In genomic region chr1:42681771-42682483, GRCh38 we compare ENCODE assay signal across 8 cellular contexts. TPM values are rescaled to one million over a fixed set of nuclear protein-coding genes. Genes with fewer than 3 reads are reported as not detected.
DNase-seq lines count a peak whose midpoint lies in the region; ATAC-seq and TF ChIP-seq lines count a peak whose summit lies in the region.

Gene YBX1 (plus strand): TSS chr1:42682418. CDS start chr1:42682566, 148 bp downstream.

- H2AFZ ChIP-seq in parathyroid adenoma, result peak within 1 kb of the TSS; percentile 84

- TF ChIP-seq POLR2A in tibial nerve (IDR thresholded peaks at IDR 0.05), result peak; percentile 67 to 83

- H3K4me1 ChIP-seq in cardiac muscle cell (ENCODE audit: low read depth) (peaks cover 43% of the 10 kb centered on the region), parathyroid adenoma (peaks cover 8% of the 10 kb centered on the region), tibial nerve (peaks cover 0 to 58% (median 39%) of the 10 kb centered on the region in 4 donors)

- peak; percentile 88 for ATAC-seq in HG02763 (IDR thresholded peaks at IDR 0.05; ENCODE audit: unreplicated experiment)
- ATAC-seq in activated naive CD8-positive, alpha-beta T cell treated with anti-CD3 and anti-CD28 coated beads, Interleukin-2, amount 50 U/mL, for 24 hours, result peak; percentile 93

- TF ChIP-seq EP300 in tibial nerve (IDR thresholded peaks at IDR 0.05), result peak in 1 of 2 donors; percentile 96

- peak within 1 kb of the TSS; percentile 97 for H3K4me3 Mint-ChIP-seq in activated naive CD8-positive, alpha-beta T cell treated with anti-CD3 and anti-CD28 coated beads, Interleukin-2, amount 50 U/mL, for 24 hours

- H3K79me2 ChIP-seq in parathyroid adenoma, result peaks cover 27% of the 10 kb centered on the region

- 0% methylated on average over 46 to 47 of the region's 53 CpGs for WGBS in tibial nerve, 2 donors

- peak within 1 kb of the TSS; percentile 93 for H3K4me3 ChIP-seq in GM12865 (ENCODE audit: low read depth, low read length)
- peak within 1 kb of the TSS; percentile 94 for H3K4me3 ChIP-seq in cardiac muscle cell
- peak within 1 kb of the TSS; percentile 71 for H3K4me3 ChIP-seq in parathyroid adenoma (ENCODE audit: low read depth, low read length)
- H3K4me3 ChIP-seq in tibial nerve, result peak within 1 kb of the TSS; percentile 77 to 100 (median 96)

- H3K4me1 Mint-ChIP-seq in activated naive CD8-positive, alpha-beta T cell treated with anti-CD3 and anti-CD28 coated beads, Interleukin-2, amount 50 U/mL, for 24 hours, result peaks cover 57% of the 10 kb centered on the region

- H3K9me3 Mint-ChIP-seq in activated naive CD8-positive, alpha-beta T cell treated with anti-CD3 and anti-CD28 coated beads, Interleukin-2, amount 50 U/mL, for 24 hours, result no peaks in the 10 kb centered on the region

- H3K4me2 ChIP-seq in parathyroid adenoma (ENCODE audit: low read length), result peak within 1 kb of the TSS; percentile 79

- no peaks in the 10 kb centered on the region for H3K9me3 ChIP-seq in cardiac muscle cell (ENCODE audit: low read depth)
- H3K9me3 ChIP-seq in parathyroid adenoma (ENCODE audit: control insufficient read depth, low read length), result no peaks in the 10 kb centered on the region
- no peaks in the 10 kb centered on the region for H3K9me3 ChIP-seq in tibial nerve

- H3K27me3 Mint-ChIP-seq in activated naive CD8-positive, alpha-beta T cell treated with anti-CD3 and anti-CD28 coated beads, Interleukin-2, amount 50 U/mL, for 24 hours, result no peaks in the 10 kb centered on the region

- no peak within 1 kb of the TSS for H3K9ac ChIP-seq in parathyroid adenoma

- TF ChIP-seq CTCF in GM12865 (IDR thresholded peaks at IDR 0.05; ENCODE audit: insufficient read depth, low read depth, low read length, missing control alignments), result no peak
- no peak for TF ChIP-seq CTCF in cardiac muscle cell (IDR thresholded peaks at IDR 0.05; ENCODE audit: low read depth, low read length)
- no peak for TF ChIP-seq CTCF in parathyroid adenoma (IDR thresholded peaks at IDR 0.05)
- peak in 1 of 5 experiments; percentile 37 for TF ChIP-seq CTCF in tibial nerve (IDR thresholded peaks at IDR 0.05)

- no peaks in the 10 kb centered on the region for H3K27me3 ChIP-seq in cardiac muscle cell
- no peaks in the 10 kb centered on the region for H3K27me3 ChIP-seq in parathyroid adenoma (ENCODE audit: control insufficient read depth, insufficient read depth, low read length)
- no peaks in the 10 kb centered on the region for H3K27me3 ChIP-seq in tibial nerve

- H3K27ac ChIP-seq in cardiac muscle cell (peak within 1 kb of the TSS; percentile 95), parathyroid adenoma (peak within 1 kb of the TSS; percentile 80), tibial nerve (peak within 1 kb of the TSS; percentile 92 to 98 (median 97))

- peak within 1 kb of the TSS; percentile 96 for H3K27ac Mint-ChIP-seq in activated naive CD8-positive, alpha-beta T cell treated with anti-CD3 and anti-CD28 coated beads, Interleukin-2, amount 50 U/mL, for 24 hours

- H3K36me3 ChIP-seq in cardiac muscle cell (no peaks in the 10 kb centered on the region), parathyroid adenoma (ENCODE audit: control insufficient read depth, insufficient read depth, low read length) (no peaks in the 10 kb centered on the region), tibial nerve (peaks cover 0 to 2% (median 0%) of the 10 kb centered on the region in 3 donors)

- peaks cover 44% of the 10 kb centered on the region for H3K36me3 Mint-ChIP-seq in activated naive CD8-positive, alpha-beta T cell treated with anti-CD3 and anti-CD28 coated beads, Interleukin-2, amount 50 U/mL, for 24 hours (ENCODE audit: low read depth)

- DNase-seq in GM12865 (ENCODE audit: low read depth), result peak; percentile 99
- DNase-seq in NCI-H1417 treated with DMSO at 0.1 percent for 48 hours (lab: John Stamatoyannopoulos, UW), result peak; percentile 97
- peak; percentile 99 for DNase-seq in SW480 (ENCODE audit: low spot score)
- DNase-seq in activated naive CD8-positive, alpha-beta T cell treated with anti-CD3 and anti-CD28 coated beads, Interleukin-2, amount 50 U/mL, for 24 hours, result peak; percentile 95
- peak; percentile 99 for DNase-seq in cardiac muscle cell (ENCODE audit: low read depth in 1 of 2, low spot score in 1 of 2)
- peak; percentile 94 to 99 for DNase-seq in tibial nerve (ENCODE audit: low spot score in 2 of 2)

RNA-seq across cellular contexts. Expression of gene YBX1, which starts in this region (rescaled TPM):
- 1,046 and 1,156 TPM in 2 replicates for total RNA-seq in cardiac muscle cell
- 327 and 358 TPM in 2 replicates for polyA plus RNA-seq in cardiac muscle cell
- 100 to 1,000 TPM; 377 to 579 (median 441) TPM for total RNA-seq in tibial nerve

Comparison
In these comparisons a context has a peak if more than half of its experiments do, and no peak if none do; other contexts are left out.
1. Peak in every context shown above with its lines: DNase-seq, ATAC-seq, H3K4me3 ChIP-seq and H3K27ac ChIP-seq.